ENCODE assay signal across 18 cellular contexts in the genomic region with DNA sequence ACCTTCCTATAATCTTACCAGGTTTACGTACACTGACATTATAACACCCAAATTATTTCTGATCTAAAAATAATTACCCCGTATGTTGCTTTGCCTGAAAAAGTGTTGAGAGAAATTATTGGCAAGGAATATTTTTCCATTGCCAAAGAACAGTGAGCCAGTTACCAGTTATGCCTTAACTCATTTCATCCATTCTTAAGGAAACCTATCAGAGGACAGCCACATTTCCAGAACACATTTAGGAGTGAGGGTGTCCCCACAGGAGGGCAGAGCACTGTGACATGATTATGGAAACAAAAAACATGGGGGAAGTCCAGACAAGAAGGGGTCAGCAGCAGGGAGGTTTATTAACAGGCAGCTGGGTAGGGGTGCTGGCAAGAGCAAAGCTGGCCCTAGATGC. TPM values are rescaled to one million over a fixed set of nuclear protein-coding genes. Genes with fewer than 3 reads are reported as not detected.
"Had no signal": no experiment of that assay in that cellular context is flagged by ENCODE, and none has a peak within 500 bp of the region (broad histone marks: within the 10 kb centered on the region; RNA-seq: fewer than 3 reads in every experiment).

No MANE protein-coding gene starts in this region.

- H3K27me3 ChIP-seq: right lobe of liver, tibial artery, upper lobe of left lung, vagina had no signal

- ATAC-seq: heart left ventricle; left colon; naive thymus-derived CD4-positive, alpha-beta T cell; psoas muscle; right lobe of liver; stimulated activated effector memory CD8-positive, alpha-beta T cell treated with anti-CD3 and anti-CD28 coated beads, Interleukin-12 subunit alpha, Interleukin-12 subunit beta, amount 100 ng/mL, for 72 hours; stimulated activated naive CD8-positive, alpha-beta T cell treated with anti-CD3 and anti-CD28 coated beads, Interleukin-15, Interleukin-2, amounts not matched to agents 100 U/mL and 50 U/mL, for 24 hours had no signal

- DNase-seq: dermis blood vessel endothelial cell; heart left ventricle; left colon; mammary epithelial cell; naive thymus-derived CD4-positive, alpha-beta T cell; nephron progenitor cell; psoas muscle; retina; right lobe of liver; stimulated activated CD4-positive, alpha-beta T cell treated with anti-CD3 and anti-CD28 coated beads, Interleukin-4, amount 100 ng/mL, for 1 hour; stimulated activated CD8-positive, alpha-beta memory T cell treated with anti-CD3 and anti-CD28 coated beads, Interleukin-4, amount 100 ng/mL, for 48 hours; stimulated activated naive CD8-positive, alpha-beta T cell treated with anti-CD3 and anti-CD28 coated beads, Interleukin-15, Interleukin-2, amounts not matched to agents 100 U/mL and 50 U/mL, for 24 hours; tibial artery; upper lobe of left lung had no signal

- H3K9me3 ChIP-seq: heart left ventricle, neutrophil, psoas muscle, right lobe of liver, tibial artery, upper lobe of left lung, vagina had no signal

- H3K4me3 ChIP-seq: heart left ventricle, psoas muscle, right lobe of liver, tibial artery, upper lobe of left lung, vagina had no signal

- H3K27ac ChIP-seq: heart left ventricle, neutrophil, psoas muscle, right lobe of liver, tibial artery, upper lobe of left lung, vagina had no signal

- H3K36me3 ChIP-seq: heart left ventricle, neutrophil, right lobe of liver, tibial artery, upper lobe of left lung, vagina had no signal

- H3K4me1 ChIP-seq: heart left ventricle, psoas muscle, right lobe of liver, upper lobe of left lung, vagina had no signal

RNA-seq across cellular contexts. Expression of a gene that starts 52.2 kb away (rescaled TPM):
- total RNA-seq: left colon; mammary epithelial cell; mesenteric fat pad; naive thymus-derived CD4-positive, alpha-beta T cell; right lobe of liver; vagina had no signal
- polyA plus RNA-seq: mammary epithelial cell; naive thymus-derived CD4-positive, alpha-beta T cell had no signal
